8 cellular contexts compared by ENCODE assay signal in the genomic region with DNA sequence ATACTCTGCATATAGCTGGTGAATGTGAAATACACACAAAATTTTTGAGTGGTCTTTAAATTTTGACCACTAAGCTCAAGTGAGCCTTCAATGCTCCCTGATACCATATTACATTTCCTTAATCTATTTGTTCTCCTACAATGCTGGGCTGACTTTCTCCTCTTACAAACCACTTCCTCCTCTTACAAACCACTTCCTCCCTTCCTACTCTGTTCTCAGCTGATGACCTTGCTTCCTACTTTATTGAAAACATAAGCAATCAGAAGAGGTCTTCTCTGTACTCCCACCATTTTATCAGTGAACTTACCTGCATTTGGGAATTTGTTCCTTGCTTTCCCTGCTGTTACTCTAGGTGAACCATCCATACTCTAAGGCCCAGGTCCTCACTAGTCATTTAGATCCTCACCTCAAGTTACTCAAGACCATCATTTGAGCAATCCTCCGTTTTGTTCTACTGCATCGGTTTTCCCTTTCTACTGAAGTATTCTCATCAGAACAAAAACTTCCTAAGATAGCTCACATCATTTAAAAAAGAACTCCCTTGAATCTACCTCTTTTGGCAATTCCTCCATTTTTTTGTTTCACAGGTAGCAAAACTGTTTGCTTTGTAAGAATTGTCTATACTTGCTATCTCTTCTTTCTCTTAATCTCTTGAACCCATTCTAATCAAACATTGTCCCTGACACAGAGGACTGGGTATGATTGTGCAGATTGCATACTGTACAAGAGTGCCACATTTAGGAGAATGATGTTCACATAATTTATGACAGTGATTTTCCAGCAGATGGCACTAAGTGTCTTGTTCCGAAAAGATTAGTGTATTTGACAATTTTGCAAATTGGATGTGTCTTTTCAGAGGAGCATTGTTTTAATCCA.
A peak's percentile ranks its signal among the peaks of the same experiment; 100 is the strongest.
DNase-seq lines count a peak whose midpoint lies in the region; ATAC-seq and TF ChIP-seq lines count a peak whose summit lies in the region.

No MANE protein-coding gene starts in this region.

- H3K9me3 Mint-ChIP-seq in T-helper 2 cell treated with Interferon-gamma antibody and Interleukin-4, amounts not matched to agents 5 μg/mL and 100 μg/mL, for 36 hours = peaks cover 5% of the 10 kb centered on the region

- H3K27me3 Mint-ChIP-seq in T-helper 2 cell treated with Interferon-gamma antibody and Interleukin-4, amounts not matched to agents 5 μg/mL and 100 μg/mL, for 36 hours (ENCODE audit: low read depth) = peaks cover 29% of the 10 kb centered on the region

- H3K27ac Mint-ChIP-seq in T-helper 2 cell treated with Interferon-gamma antibody and Interleukin-4, amounts not matched to agents 5 μg/mL and 100 μg/mL, for 36 hours = peak overlapping the region; percentile 9

- peak; percentile 43 for TF ChIP-seq CTCF in fibroblast of the aortic adventitia (IDR thresholded peaks at IDR 0.05; ENCODE audit: insufficient read depth, low read length)

- H3K4me3 Mint-ChIP-seq in T-helper 2 cell treated with Interferon-gamma antibody and Interleukin-4, amounts not matched to agents 5 μg/mL and 100 μg/mL, for 36 hours = peak overlapping the region; percentile 65

- H3K4me1 ChIP-seq in ACC112 (ENCODE audit: control insufficient read depth, insufficient read depth, low read length, unreplicated experiment) = peaks cover 45% of the 10 kb centered on the region

- peak overlapping the region; percentile 79 for H3K27ac ChIP-seq in ACC112 (ENCODE audit: low read depth, low read length)

- no peaks in the 10 kb centered on the region for H3K27me3 ChIP-seq in ACC112 (ENCODE audit: insufficient read depth, low read length)

- ATAC-seq in sciatic nerve (peak; percentile 55), HG02852 (IDR thresholded peaks at IDR 0.05; ENCODE audit: unreplicated experiment) (no peak), HG03521 (IDR thresholded peaks at IDR 0.05; ENCODE audit: unreplicated experiment) (no peak)

- H3K4me1 Mint-ChIP-seq in T-helper 2 cell treated with Interferon-gamma antibody and Interleukin-4, amounts not matched to agents 5 μg/mL and 100 μg/mL, for 36 hours (ENCODE audit: low read depth) = peaks cover 24% of the 10 kb centered on the region

- H3K4me3 ChIP-seq in ACC112 (ENCODE audit: low read depth, low read length) = peak overlapping the region; percentile 23; the same call in 1 of the 2 replicates
- no peak overlapping the region for H3K4me3 ChIP-seq in fibroblast of the aortic adventitia (ENCODE audit: low read depth, low read length)

- DNase-seq in GM04504 (ENCODE audit: low read depth) = peak; percentile 9
- DNase-seq in LHCN-M2 (ENCODE audit: low read depth) = peak; percentile 68
- DNase-seq in T-helper 2 cell treated with Interferon-gamma antibody and Interleukin-4, amounts not matched to agents 5 μg/mL and 100 μg/mL, for 36 hours (ENCODE audit: low spot score) = no peak
- peak; percentile 66 for DNase-seq in fibroblast of the aortic adventitia (ENCODE audit: low read depth)
- no peak for DNase-seq in sciatic nerve (ENCODE audit: low spot score)

- no peak overlapping the region for H2AFZ ChIP-seq in ACC112 (ENCODE audit: low read length, unreplicated experiment)

- no peaks in the 10 kb centered on the region for H3K79me2 ChIP-seq in ACC112 (ENCODE audit: control insufficient read depth, insufficient read depth, low read length, unreplicated experiment)

- intact Hi-C loops in sciatic nerve (cut with DNase I) = no loop called here

- H3K36me3 Mint-ChIP-seq in T-helper 2 cell treated with Interferon-gamma antibody and Interleukin-4, amounts not matched to agents 5 μg/mL and 100 μg/mL, for 36 hours (ENCODE audit: low read depth) = no peaks in the 10 kb centered on the region

- no peaks in the 10 kb centered on the region for H3K36me3 ChIP-seq in ACC112 (ENCODE audit: insufficient read depth, low read length)

Comparison
In these comparisons a context has a peak if more than half of its experiments do, and no peak if none do; other contexts are left out.
1. DNase-seq: peak in GM04504 (single experiment), LHCN-M2 (single experiment) and fibroblast of the aortic adventitia (single experiment); none in T-helper 2 cell treated with Interferon-gamma antibody and Interleukin-4, amounts not matched to agents 5 μg/mL and 100 μg/mL, for 36 hours (single experiment) and sciatic nerve (single experiment).